Comparison of ENCODE assay signal across 13 cellular contexts in the genomic region with DNA sequence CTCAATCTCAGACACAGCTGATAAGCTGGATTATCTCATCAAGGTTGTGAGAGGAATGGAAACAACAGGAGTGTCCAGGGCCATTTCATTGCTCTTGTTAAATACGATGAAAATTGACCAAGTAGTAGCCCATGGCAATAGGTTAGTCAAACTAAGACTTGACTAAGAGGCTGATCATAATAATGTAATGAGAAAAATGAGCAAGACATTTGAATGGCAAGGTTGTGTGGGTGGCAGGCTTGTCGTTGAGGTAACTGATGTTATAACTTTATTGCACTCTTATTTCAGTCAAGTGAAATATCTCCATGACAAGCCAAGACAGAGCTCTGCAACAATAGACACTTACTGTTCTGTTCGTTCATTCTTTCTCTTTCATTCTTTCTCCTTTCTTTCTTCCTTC.
"Had no signal": no experiment of that assay in that cellular context is flagged by ENCODE, and none has a peak within 500 bp of the region (broad histone marks: within the 10 kb centered on the region; RNA-seq: fewer than 3 reads in every experiment).

No MANE protein-coding gene starts in this region.

- H3K27ac Mint-ChIP-seq: nephron progenitor cell had no signal

- ATAC-seq: gastrocnemius medialis, heart right ventricle, left lung had no signal

- H3K4me3 ChIP-seq: colonic mucosa, gastrocnemius medialis, heart right ventricle, left lung, SJSA1, tibial artery, vagina had no signal

- H3K27ac ChIP-seq: colonic mucosa, gastrocnemius medialis, heart right ventricle, left lung, SJSA1, tibial artery, vagina had no signal

- H3K27me3 ChIP-seq: colonic mucosa, gastrocnemius medialis, left lung, SJSA1, tibial artery, vagina had no signal

- H3K36me3 ChIP-seq: colonic mucosa, gastrocnemius medialis, heart right ventricle, left lung, SJSA1, tibial artery, vagina had no signal

- H3K4me3 Mint-ChIP-seq: nephron progenitor cell had no signal

- H3K9me3 ChIP-seq: colonic mucosa, gastrocnemius medialis, heart right ventricle, left lung, SJSA1, tibial artery, vagina had no signal

- H3K9me3 Mint-ChIP-seq: nephron progenitor cell had no signal

- H3K4me1 ChIP-seq: colonic mucosa, gastrocnemius medialis, heart right ventricle, left lung, SJSA1, tibial artery, vagina had no signal

- DNase-seq: activated CD4-positive, alpha-beta T cell treated with anti-CD3 and anti-CD28 coated beads for 4 hours; activated effector memory CD4-positive, alpha-beta T cell treated with Interleukin-2 at 50 U/mL for 16 hours; colonic mucosa; gastrocnemius medialis; heart right ventricle; left lung; mesendoderm; nephron progenitor cell; RPMI8226; SW 1271; tibial artery had no signal
